Comparison of ENCODE assay signal across 29 cellular contexts in the genomic region with DNA sequence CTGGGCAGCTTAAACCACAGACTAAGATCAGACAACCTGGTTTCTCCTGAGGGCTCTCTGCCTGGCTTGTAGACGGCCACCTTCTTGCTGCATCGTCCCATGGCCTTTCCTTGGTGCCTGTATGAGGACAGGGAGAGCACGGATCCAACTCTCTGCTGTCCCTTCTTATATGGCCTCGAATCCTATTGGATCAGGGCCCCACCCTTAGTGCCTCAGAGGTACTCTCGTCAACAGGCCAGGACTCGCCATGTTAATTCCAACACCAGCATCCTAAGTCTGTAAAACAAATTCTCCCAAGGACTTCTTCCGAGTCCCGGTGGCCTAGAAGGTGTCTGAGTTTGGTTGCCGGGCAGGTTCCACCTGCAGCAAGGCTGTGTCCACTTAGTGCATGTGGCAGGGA. TPM values are rescaled to one million over a fixed set of nuclear protein-coding genes. Genes with fewer than 3 reads are reported as not detected.
"Had no signal": no experiment of that assay in that cellular context is flagged by ENCODE, and none has a peak within 500 bp of the region (broad histone marks: within the 10 kb centered on the region; RNA-seq: fewer than 3 reads in every experiment).

No MANE protein-coding gene starts in this region.

- DNase-seq: activated CD4-positive, alpha-beta memory T cell treated with anti-CD3 and anti-CD28 coated beads, Interleukin-2, amount 10 ng/mL, durations not matched to agents 7 days and 5 days; activated CD4-positive, alpha-beta T cell treated with anti-CD3 and anti-CD28 coated beads for 1 hour; activated CD4-positive, alpha-beta T cell treated with anti-CD3 and anti-CD28 coated beads for 4 hours; activated CD4-positive, alpha-beta T cell treated with anti-CD3 and anti-CD28 coated beads, Interleukin-2, amount 10 ng/mL, durations not matched to agents 7 days and 5 days; activated CD4-positive, alpha-beta T cell treated with anti-CD3 and anti-CD28 coated beads, Interleukin-2, amount 50 U/mL, for 4 hours; activated CD8-positive, alpha-beta memory T cell treated with anti-CD3 and anti-CD28 coated beads, Interleukin-2, amount 50 U/mL, for 48 hours; activated naive CD4-positive, alpha-beta T cell treated with anti-CD3 and anti-CD28 coated beads for 36 hours; activated naive CD8-positive, alpha-beta T cell treated with anti-CD3 and anti-CD28 coated beads for 36 hours; activated naive CD8-positive, alpha-beta T cell treated with anti-CD3 and anti-CD28 coated beads, Interleukin-2, amount 50 U/mL, for 24 hours; activated T-cell treated with anti-CD3 and anti-CD28 coated beads for 4 hours; activated T-cell treated with anti-CD3 and anti-CD28 coated beads, Interleukin-2, amount 50 U/mL, for 24 hours; activated T-cell treated with anti-CD3 and anti-CD28 coated beads, Interleukin-2, amount 50 U/mL, for 72 hours; amygdala; body of pancreas; caudate nucleus; colonic mucosa; effector CD8-positive, alpha-beta T cell; esophagus squamous epithelium; foreskin melanocyte; T-helper 2 cell had no signal

- ATAC-seq: activated naive CD8-positive, alpha-beta T cell treated with anti-CD3 and anti-CD28 coated beads, Interleukin-2, amount 50 U/mL, for 24 hours; activated T-cell treated with anti-CD3 and anti-CD28 coated beads, Interleukin-2, amount 50 U/mL, for 72 hours; body of pancreas; gastroesophageal sphincter; WTC11 had no signal

- H3K9me3 ChIP-seq: adrenal gland, body of pancreas, colonic mucosa, esophagus squamous epithelium, gastroesophageal sphincter had no signal

- H3K9me3 Mint-ChIP-seq: activated CD4-positive, alpha-beta memory T cell treated with anti-CD3 and anti-CD28 coated beads, Interleukin-2, amount 10 ng/mL, durations not matched to agents 7 days and 5 days; activated CD4-positive, alpha-beta T cell treated with anti-CD3 and anti-CD28 coated beads, Interleukin-2, amount 10 ng/mL, durations not matched to agents 7 days and 5 days; activated naive CD4-positive, alpha-beta T cell treated with anti-CD3 and anti-CD28 coated beads for 36 hours; activated naive CD4-positive, alpha-beta T cell treated with anti-CD3 and anti-CD28 coated beads, Interleukin-2, amount 50 U/mL, for 24 hours; activated naive CD8-positive, alpha-beta T cell treated with anti-CD3 and anti-CD28 coated beads for 36 hours; activated naive CD8-positive, alpha-beta T cell treated with anti-CD3 and anti-CD28 coated beads, Interleukin-2, amount 50 U/mL, for 24 hours; activated T-cell treated with anti-CD3 and anti-CD28 coated beads, Interleukin-2, amount 50 U/mL, for 24 hours; activated T-cell treated with anti-CD3 and anti-CD28 coated beads, Interleukin-2, amount 50 U/mL, for 72 hours; WTC11 had no signal

- H3K4me1 ChIP-seq: adrenal gland, body of pancreas, colonic mucosa, gastroesophageal sphincter had no signal

- H3K27ac ChIP-seq: adrenal gland, body of pancreas, colonic mucosa, epithelial cell of prostate, esophagus squamous epithelium, gastroesophageal sphincter, VCaP had no signal

- H3K27me3 Mint-ChIP-seq: activated CD4-positive, alpha-beta memory T cell treated with anti-CD3 and anti-CD28 coated beads, Interleukin-2, amount 10 ng/mL, durations not matched to agents 7 days and 5 days; activated CD4-positive, alpha-beta T cell treated with anti-CD3 and anti-CD28 coated beads, Interleukin-2, amount 10 ng/mL, durations not matched to agents 7 days and 5 days; activated naive CD4-positive, alpha-beta T cell treated with anti-CD3 and anti-CD28 coated beads, Interleukin-2, amount 50 U/mL, for 24 hours; activated naive CD8-positive, alpha-beta T cell treated with anti-CD3 and anti-CD28 coated beads for 36 hours; activated T-cell treated with anti-CD3 and anti-CD28 coated beads, Interleukin-2, amount 50 U/mL, for 24 hours had no signal

- H3K36me3 Mint-ChIP-seq: activated naive CD4-positive, alpha-beta T cell treated with anti-CD3 and anti-CD28 coated beads, Interleukin-2, amount 50 U/mL, for 24 hours; activated naive CD8-positive, alpha-beta T cell treated with anti-CD3 and anti-CD28 coated beads for 36 hours; WTC11 had no signal

- H3K4me3 ChIP-seq: adrenal gland, body of pancreas, colonic mucosa, esophagus squamous epithelium, gastroesophageal sphincter had no signal

- H3K4me1 Mint-ChIP-seq: activated CD4-positive, alpha-beta memory T cell treated with anti-CD3 and anti-CD28 coated beads, Interleukin-2, amount 10 ng/mL, durations not matched to agents 7 days and 5 days; activated CD4-positive, alpha-beta T cell treated with anti-CD3 and anti-CD28 coated beads, Interleukin-2, amount 10 ng/mL, durations not matched to agents 7 days and 5 days; activated naive CD4-positive, alpha-beta T cell treated with anti-CD3 and anti-CD28 coated beads, Interleukin-2, amount 50 U/mL, for 24 hours; activated naive CD8-positive, alpha-beta T cell treated with anti-CD3 and anti-CD28 coated beads for 36 hours; activated naive CD8-positive, alpha-beta T cell treated with anti-CD3 and anti-CD28 coated beads, Interleukin-2, amount 50 U/mL, for 24 hours; WTC11 had no signal

- H3K27ac Mint-ChIP-seq: activated CD4-positive, alpha-beta memory T cell treated with anti-CD3 and anti-CD28 coated beads, Interleukin-2, amount 10 ng/mL, durations not matched to agents 7 days and 5 days; activated CD4-positive, alpha-beta T cell treated with anti-CD3 and anti-CD28 coated beads, Interleukin-2, amount 10 ng/mL, durations not matched to agents 7 days and 5 days; activated naive CD4-positive, alpha-beta T cell treated with anti-CD3 and anti-CD28 coated beads for 36 hours; activated naive CD4-positive, alpha-beta T cell treated with anti-CD3 and anti-CD28 coated beads, Interleukin-2, amount 50 U/mL, for 24 hours; activated naive CD8-positive, alpha-beta T cell treated with anti-CD3 and anti-CD28 coated beads for 36 hours; activated naive CD8-positive, alpha-beta T cell treated with anti-CD3 and anti-CD28 coated beads, Interleukin-2, amount 50 U/mL, for 24 hours; activated T-cell treated with anti-CD3 and anti-CD28 coated beads, Interleukin-2, amount 50 U/mL, for 24 hours; activated T-cell treated with anti-CD3 and anti-CD28 coated beads, Interleukin-2, amount 50 U/mL, for 72 hours; WTC11 had no signal

- H3K4me3 Mint-ChIP-seq: activated CD4-positive, alpha-beta memory T cell treated with anti-CD3 and anti-CD28 coated beads, Interleukin-2, amount 10 ng/mL, durations not matched to agents 7 days and 5 days; activated CD4-positive, alpha-beta T cell treated with anti-CD3 and anti-CD28 coated beads, Interleukin-2, amount 10 ng/mL, durations not matched to agents 7 days and 5 days; activated naive CD4-positive, alpha-beta T cell treated with anti-CD3 and anti-CD28 coated beads for 36 hours; activated naive CD4-positive, alpha-beta T cell treated with anti-CD3 and anti-CD28 coated beads, Interleukin-2, amount 50 U/mL, for 24 hours; activated naive CD8-positive, alpha-beta T cell treated with anti-CD3 and anti-CD28 coated beads for 36 hours; activated naive CD8-positive, alpha-beta T cell treated with anti-CD3 and anti-CD28 coated beads, Interleukin-2, amount 50 U/mL, for 24 hours; activated T-cell treated with anti-CD3 and anti-CD28 coated beads, Interleukin-2, amount 50 U/mL, for 24 hours; activated T-cell treated with anti-CD3 and anti-CD28 coated beads, Interleukin-2, amount 50 U/mL, for 72 hours; WTC11 had no signal

- H3K36me3 ChIP-seq: adrenal gland, colonic mucosa, esophagus squamous epithelium, gastroesophageal sphincter had no signal

- H3K27me3 ChIP-seq: adrenal gland, body of pancreas, colonic mucosa had no signal

RNA-seq across cellular contexts. Expression of a gene that starts 40.2 kb away (rescaled TPM):
- total RNA-seq: activated CD4-positive, alpha-beta memory T cell treated with anti-CD3 and anti-CD28 coated beads, Interleukin-2, amount 10 ng/mL, durations not matched to agents 7 days and 5 days; activated CD4-positive, alpha-beta T cell treated with anti-CD3 and anti-CD28 coated beads, Interleukin-2, amount 10 ng/mL, durations not matched to agents 7 days and 5 days; activated naive CD4-positive, alpha-beta T cell treated with anti-CD3 and anti-CD28 coated beads for 36 hours; activated naive CD8-positive, alpha-beta T cell treated with anti-CD3 and anti-CD28 coated beads for 36 hours; glomerular endothelial cell; T-helper 1 cell treated with Interleukin-12 subunit alpha and Interleukin-12 subunit beta and Interleukin-4 antibody, amounts not matched to agents 30 ng/mL and 1 ng/mL, for 36 hours had no signal
- polyA plus RNA-seq: fibroblast of lung had no signal
